23 cellular contexts compared by ENCODE assay signal in the genomic region with DNA sequence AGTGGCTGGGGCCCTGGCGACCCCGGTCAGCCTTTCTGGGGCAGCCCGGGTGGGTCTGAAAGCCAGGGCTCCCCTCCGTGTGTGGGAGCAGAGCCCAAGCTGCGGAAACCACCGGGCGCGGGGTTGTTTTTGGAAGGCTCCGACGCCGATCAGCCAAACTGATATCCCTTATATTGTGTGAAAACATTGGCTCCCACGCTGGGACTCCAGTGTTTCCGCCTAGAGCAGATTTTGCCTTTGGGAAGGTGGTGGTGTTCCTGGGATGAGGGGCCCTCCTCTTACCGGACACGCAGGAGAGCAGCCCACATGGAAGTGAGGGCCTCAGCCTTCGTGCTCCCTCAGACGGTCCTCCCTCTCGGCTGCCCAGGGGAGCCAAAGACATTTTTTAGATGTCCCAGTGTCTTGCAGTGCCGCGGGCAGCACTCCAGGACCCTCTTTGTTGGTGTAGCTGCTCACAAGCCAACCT. TPM values are rescaled to one million over a fixed set of nuclear protein-coding genes. Genes with fewer than 3 reads are reported as not detected.
A peak's percentile ranks its signal among the peaks of the same experiment; 100 is the strongest.
DNase-seq lines count a peak whose midpoint lies in the region; ATAC-seq, FAIRE-seq and TF ChIP-seq lines count a peak whose summit lies in the region.
"Had no signal": no experiment of that assay in that cellular context is flagged by ENCODE, and none has a peak within 500 bp of the region (broad histone marks: within the 10 kb centered on the region; RNA-seq: fewer than 3 reads in every experiment).

No MANE protein-coding gene starts in this region.

- H3K4me3 ChIP-seq in esophagus muscularis mucosa, result no peak overlapping the region
- H3K4me3 ChIP-seq in right lobe of liver, result no peak overlapping the region
- H3K4me3 ChIP-seq in gastrocnemius medialis, result no peak overlapping the region
- H3K4me3 ChIP-seq in vagina, result no peak overlapping the region

- TF ChIP-seq CTCF in esophagus muscularis mucosa (IDR thresholded peaks at IDR 0.05) (no peak), right lobe of liver (IDR thresholded peaks at IDR 0.05) (no peak), gastrocnemius medialis (IDR thresholded peaks at IDR 0.05 in 4 of 5, conservative IDR thresholded peaks at IDR 0.05 in 1 of 5) (no peak), vagina (IDR thresholded peaks at IDR 0.05) (no peak), D721Med (IDR thresholded peaks at IDR 0.05; ENCODE audit: insufficient read depth, missing control alignments) (no peak)

- H3K9me3 ChIP-seq in esophagus muscularis mucosa (no peaks in the 10 kb centered on the region), right lobe of liver (no peaks in the 10 kb centered on the region), gastrocnemius medialis (no peaks in the 10 kb centered on the region), vagina (no peaks in the 10 kb centered on the region)
- H3K9me3 ChIP-seq: Caco-2 had no signal

- 87% methylated on average over 16 of the region's 20 CpGs for WGBS in esophagus muscularis mucosa
- 40% methylated on average over 1 of the region's 20 CpGs for WGBS in right lobe of liver (ENCODE audit: insufficient coverage, low coverage, low lambda C conversion rate, missing lambda C conversion rate)

- TF ChIP-seq EP300 in esophagus muscularis mucosa (IDR thresholded peaks at IDR 0.05), result no peak

- intact Hi-C loops in esophagus muscularis mucosa (cut with DNase I), result no loop called here
- intact Hi-C loops in right lobe of liver (cut with DNase I), result no loop called here
- intact Hi-C loops in gastrocnemius medialis (cut with DNase I; ENCODE audit: low total_unique reads), result no loop called here
- intact Hi-C loops in vagina (cut with DNase I), result loop anchor here (2.0 to 10.0 kb wide), 2 partner anchors 49 to 99 kb away; no protein-coding TSS in a partner anchor

- ATAC-seq in right lobe of liver, result no peak
- ATAC-seq in gastrocnemius medialis, result no peak
- ATAC-seq: activated T-cell treated with anti-CD3 and anti-CD28 coated beads, Interleukin-2, amount 50 U/mL, for 4 hours; naive thymus-derived CD8-positive, alpha-beta T cell had no signal

- TF ChIP-seq POLR2A in esophagus muscularis mucosa (IDR thresholded peaks at IDR 0.05; ENCODE audit: low read depth) (no peak), right lobe of liver (IDR thresholded peaks at IDR 0.05) (no peak), gastrocnemius medialis (IDR thresholded peaks at IDR 0.05) (no peak), vagina (IDR thresholded peaks at IDR 0.05) (no peak)

- H3K27me3 ChIP-seq in esophagus muscularis mucosa, result no peaks in the 10 kb centered on the region
- H3K27me3 ChIP-seq in right lobe of liver, result no peaks in the 10 kb centered on the region
- no peaks in the 10 kb centered on the region for H3K27me3 ChIP-seq in gastrocnemius medialis
- H3K27me3 ChIP-seq in vagina, result no peaks in the 10 kb centered on the region
- H3K27me3 ChIP-seq: dorsolateral prefrontal cortex had no signal

- peak overlapping the region; percentile 72 to 84 (median 82) for H3K27ac ChIP-seq in esophagus muscularis mucosa (replicated peaks in 1 of 4)
- H3K27ac ChIP-seq in right lobe of liver, result peak overlapping the region in 2 of 3 donors; percentile 16 to 64
- H3K27ac ChIP-seq in gastrocnemius medialis, result peak overlapping the region; percentile 65 to 74 (median 70)
- peak overlapping the region; percentile 93 for H3K27ac ChIP-seq in vagina
- H3K27ac ChIP-seq: WERI-Rb-1 had no signal

- FAIRE-seq in D721Med (lab: Jason Lieb, UNC), result no peak
- FAIRE-seq: bronchial epithelial cell, urothelium cell line had no signal

- H3K4me1 ChIP-seq in esophagus muscularis mucosa (peaks cover 3 to 30% (median 27%) of the 10 kb centered on the region in 4 donors), right lobe of liver (no peaks in the 10 kb centered on the region), gastrocnemius medialis (peaks cover 0 to 5% of the 10 kb centered on the region in 2 donors), vagina (peaks cover 66% of the 10 kb centered on the region)
- H3K4me1 ChIP-seq: Caco-2 had no signal

- H3K36me3 ChIP-seq in esophagus muscularis mucosa, result peaks cover 0 to 12% (median 0%) of the 10 kb centered on the region in 4 donors
- H3K36me3 ChIP-seq in right lobe of liver, result no peaks in the 10 kb centered on the region
- H3K36me3 ChIP-seq in gastrocnemius medialis, result no peaks in the 10 kb centered on the region
- H3K36me3 ChIP-seq in vagina, result no peaks in the 10 kb centered on the region
- H3K36me3 ChIP-seq: WERI-Rb-1 had no signal

- DNase-seq in esophagus muscularis mucosa (ENCODE audit: extremely low spot score) (no peak), right lobe of liver (no peak), gastrocnemius medialis (no peak), vagina (ENCODE audit: extremely low spot score in 2 of 2) (no peak), D721Med (ENCODE audit: insufficient read length, low spot score) (no peak), NCI-H1930 (lab: John Stamatoyannopoulos, UW) (no peak)
- DNase-seq in activated CD8-positive, alpha-beta memory T cell treated with anti-CD3 and anti-CD28 coated beads, Interleukin-2, amount 50 U/mL, for 48 hours, result no peak
- DNase-seq: activated CD4-positive, alpha-beta memory T cell treated with anti-CD3 and anti-CD28 coated beads for 36 hours; activated T-cell treated with anti-CD3 and anti-CD28 coated beads, Interleukin-2, amount 50 U/mL, for 4 hours; Caco-2; dorsolateral prefrontal cortex; EL; head of caudate nucleus; immature natural killer cell; naive thymus-derived CD8-positive, alpha-beta T cell; NCI-H2029 treated with DMSO at 0.1 percent for 48 hours; NCI-H524; WERI-Rb-1 had no signal

- in situ Hi-C loops in gastrocnemius medialis (cut with MboI; ENCODE audit: low sequenced_read_pairs in 4 of 4), result loop anchor here in 1 of 4 donors (10.0 kb wide), 1 partner anchor 51 kb away; a partner anchor contains a TSS

RNA-seq across cellular contexts. Expression of a gene that starts 54.3 kb away (rescaled TPM):
- 1 to 10 TPM; 2.9 to 7.5 (median 3.8) TPM for total RNA-seq in esophagus muscularis mucosa
- total RNA-seq in right lobe of liver, result 1 to 10 TPM in 2 of 6 experiments, under 1 TPM in 4; 0.22 to 1.3 (median 0.49) TPM
- under 1 TPM in 1 of 4 donors, not detected in 3; 0.78 TPM for total RNA-seq in gastrocnemius medialis
- total RNA-seq in vagina, result 2.7 TPM
- total RNA-seq: activated CD4-positive, alpha-beta memory T cell treated with anti-CD3 and anti-CD28 coated beads for 36 hours; activated T-cell treated with anti-CD3 and anti-CD28 coated beads, Interleukin-2, amount 50 U/mL, for 4 hours; B cell; Caco-2; H4; naive thymus-derived CD8-positive, alpha-beta T cell; T-helper 1 cell treated with Interleukin-12 subunit alpha and Interleukin-12 subunit beta and Interleukin-4 antibody, amounts not matched to agents 30 ng/mL and 1 ng/mL, for 36 hours had no signal

Comparison
In these comparisons a context has a peak if more than half of its experiments do, and no peak if none do; other contexts are left out.
1. H3K27ac ChIP-seq: peak in every context shown above with its lines; median percentile 93 in vagina; 82 in esophagus muscularis mucosa; 70 in gastrocnemius medialis; 40 in right lobe of liver.